Comparison of ENCODE assay signal across 9 cellular contexts in the genomic region with DNA sequence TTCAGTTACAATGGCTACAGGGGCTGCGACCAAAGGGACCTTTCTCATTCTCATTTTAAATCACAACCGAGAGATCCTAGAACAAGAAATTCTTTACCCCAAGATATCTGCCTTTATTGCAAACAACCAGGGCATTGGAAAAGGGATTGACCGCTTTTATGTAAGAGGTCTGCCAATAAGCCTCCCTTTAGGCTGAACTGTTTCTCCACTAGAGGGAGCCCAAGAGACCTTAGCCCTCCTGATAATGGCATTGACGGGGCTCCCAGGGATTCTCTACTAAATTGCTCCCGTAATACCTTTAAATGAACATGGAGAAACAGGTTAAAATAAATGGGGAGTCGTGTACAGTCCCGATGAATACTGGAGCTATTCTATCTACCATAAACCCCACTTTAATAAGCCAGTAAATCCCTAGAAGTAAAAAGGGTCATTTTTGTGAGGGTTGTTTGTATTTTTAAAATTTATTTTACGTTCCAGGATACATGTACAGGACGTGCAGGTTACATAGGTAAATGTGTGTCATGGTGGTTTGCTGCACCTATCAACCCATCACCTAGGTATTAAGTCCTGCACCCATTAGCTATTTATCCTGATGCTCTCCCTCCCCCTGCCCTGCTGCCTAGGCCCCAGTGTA. TPM values are rescaled to one million over a fixed set of nuclear protein-coding genes. Genes with fewer than 3 reads are reported as not detected.
DNase-seq lines count a peak whose midpoint lies in the region; ATAC-seq, FAIRE-seq and TF ChIP-seq lines count a peak whose summit lies in the region.
"Had no signal": no experiment of that assay in that cellular context is flagged by ENCODE, and none has a peak within 500 bp of the region (broad histone marks: within the 10 kb centered on the region; RNA-seq: fewer than 3 reads in every experiment).

No MANE protein-coding gene starts in this region.

- peaks cover 2% of the 10 kb centered on the region for H3K9me3 Mint-ChIP-seq in activated CD4-positive, alpha-beta T cell treated with anti-CD3 and anti-CD28 coated beads, Interleukin-2, amount 10 ng/mL, durations not matched to agents 7 days and 5 days
- H3K9me3 Mint-ChIP-seq: natural killer cell treated with Interleukin-12 subunit alpha and Interleukin-12 subunit beta and Interleukin-15 and Interleukin-18, amount 100 ng/mL, for 72 hours had no signal

- peaks cover 10% of the 10 kb centered on the region for H3K27me3 Mint-ChIP-seq in activated CD4-positive, alpha-beta T cell treated with anti-CD3 and anti-CD28 coated beads, Interleukin-2, amount 10 ng/mL, durations not matched to agents 7 days and 5 days

- H3K4me1 ChIP-seq in pancreas, result no peaks in the 10 kb centered on the region

- FAIRE-seq in pancreas (lab: Jason Lieb, UNC), result no peak

- H3K27ac Mint-ChIP-seq in activated CD4-positive, alpha-beta T cell treated with anti-CD3 and anti-CD28 coated beads, Interleukin-2, amount 10 ng/mL, durations not matched to agents 7 days and 5 days, result no peak overlapping the region
- H3K27ac Mint-ChIP-seq: natural killer cell treated with Interleukin-12 subunit alpha and Interleukin-12 subunit beta and Interleukin-15 and Interleukin-18, amount 100 ng/mL, for 72 hours had no signal

- no peaks in the 10 kb centered on the region for H3K27me3 ChIP-seq in pancreas

- POLR2A ChIA-PET in activated CD4-positive, alpha-beta T cell treated with anti-CD3 and anti-CD28 coated beads, Interleukin-2, amount 10 ng/mL, durations not matched to agents 7 days and 5 days (lab: Charles Lee), result no interaction called here

- H3K36me3 Mint-ChIP-seq in activated CD4-positive, alpha-beta T cell treated with anti-CD3 and anti-CD28 coated beads, Interleukin-2, amount 10 ng/mL, durations not matched to agents 7 days and 5 days (ENCODE audit: low read depth), result no peaks in the 10 kb centered on the region
- H3K36me3 Mint-ChIP-seq: natural killer cell treated with Interleukin-12 subunit alpha and Interleukin-12 subunit beta and Interleukin-15 and Interleukin-18, amount 100 ng/mL, for 72 hours had no signal

- H3K36me3 ChIP-seq in pancreas, result no peaks in the 10 kb centered on the region

- H3K27ac ChIP-seq in pancreas, result no peak overlapping the region

- no peaks in the 10 kb centered on the region for H3K4me1 Mint-ChIP-seq in activated CD4-positive, alpha-beta T cell treated with anti-CD3 and anti-CD28 coated beads, Interleukin-2, amount 10 ng/mL, durations not matched to agents 7 days and 5 days

- 29 to 35% methylated on average over 9 of the region's 9 CpGs for WGBS in pancreas, 2 donors

- H3K4me3 Mint-ChIP-seq in activated CD4-positive, alpha-beta T cell treated with anti-CD3 and anti-CD28 coated beads, Interleukin-2, amount 10 ng/mL, durations not matched to agents 7 days and 5 days, result no peak overlapping the region
- H3K4me3 Mint-ChIP-seq: natural killer cell treated with Interleukin-12 subunit alpha and Interleukin-12 subunit beta and Interleukin-15 and Interleukin-18, amount 100 ng/mL, for 72 hours had no signal

- ATAC-seq in GM18511 (IDR thresholded peaks at IDR 0.05; ENCODE audit: unreplicated experiment), result peak; percentile 81
- peak; percentile 82 for ATAC-seq in HG03175 (IDR thresholded peaks at IDR 0.05; ENCODE audit: unreplicated experiment)
- ATAC-seq in pancreas, result peak; percentile 90 to 98 (median 94)
- no peak for ATAC-seq in GM21737 (IDR thresholded peaks at IDR 0.05; ENCODE audit: unreplicated experiment)

- peak; percentile 98 for TF ChIP-seq CTCF in fibroblast of villous mesenchyme (IDR thresholded peaks at IDR 0.05; ENCODE audit: insufficient read depth, low read depth, low read length)
- TF ChIP-seq CTCF in pancreas (IDR thresholded peaks at IDR 0.05), result peak; percentile 76 to 90 (median 85)

- H3K9me3 ChIP-seq in pancreas, result no peaks in the 10 kb centered on the region

- CTCF ChIA-PET in activated CD4-positive, alpha-beta T cell treated with anti-CD3 and anti-CD28 coated beads, Interleukin-2, amount 10 ng/mL, durations not matched to agents 7 days and 5 days (lab: Charles Lee), result interaction anchor here (0.6 kb wide), 1 partner anchor 427 kb away, joined by 5 read pairs; no protein-coding TSS in a partner anchor

- intact Hi-C loops in pancreas (cut with DNase I), result no loop called here

- peak; percentile 67 for DNase-seq in Ammon's horn (ENCODE audit: low spot score)
- DNase-seq in NCI-H446 treated with DMSO at 0.1 percent for 48 hours (lab: John Stamatoyannopoulos, UW), result peak; percentile 9
- peak; percentile 57 for DNase-seq in activated CD4-positive, alpha-beta T cell treated with anti-CD3 and anti-CD28 coated beads, Interleukin-2, amount 10 ng/mL, durations not matched to agents 7 days and 5 days
- peak; percentile 69 for DNase-seq in fibroblast of villous mesenchyme (ENCODE audit: low read depth)
- peak in 3 of 6 donors; percentile 39 to 54 (median 47) for DNase-seq in pancreas

- H3K4me3 ChIP-seq in fibroblast of villous mesenchyme (ENCODE audit: low read depth, low read length) (no peak overlapping the region), pancreas (no peak overlapping the region)

RNA-seq across cellular contexts. Expression of a gene that starts 7.5 kb away (rescaled TPM):
- not detected for total RNA-seq in activated CD4-positive, alpha-beta T cell treated with anti-CD3 and anti-CD28 coated beads, Interleukin-2, amount 10 ng/mL, durations not matched to agents 7 days and 5 days
- total RNA-seq in fibroblast of villous mesenchyme, result 0.97 and 2.2 TPM in 2 replicates
- under 1 TPM; 0.19 to 0.69 (median 0.40) TPM for total RNA-seq in pancreas
- polyA plus RNA-seq in pancreas, result under 1 TPM; 0.27 to 0.28 TPM
- total RNA-seq: natural killer cell treated with Interleukin-12 subunit alpha and Interleukin-12 subunit beta and Interleukin-15 and Interleukin-18, amount 100 ng/mL, for 72 hours had no signal
